ENCODE assay signal across 12 cellular contexts in the genomic region with DNA sequence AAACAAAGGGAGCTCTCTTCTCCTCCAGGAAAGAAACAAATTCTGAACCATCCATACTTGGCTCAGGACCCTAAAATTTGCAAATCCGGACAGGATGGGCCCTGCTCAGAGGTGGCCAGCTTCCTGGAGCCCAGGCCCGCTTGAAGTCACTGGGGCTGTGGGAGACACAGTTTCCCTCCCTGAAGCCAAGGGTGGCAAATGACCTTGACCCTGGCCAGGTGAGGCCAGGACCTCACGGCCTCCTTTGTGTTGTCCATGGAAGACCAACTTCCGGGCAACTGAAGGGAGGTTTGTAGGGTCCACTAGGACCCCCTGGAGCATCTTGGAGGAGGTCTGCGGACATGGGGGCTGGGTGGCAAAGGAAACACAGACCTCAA. TPM values are rescaled to one million over a fixed set of nuclear protein-coding genes. Genes with fewer than 3 reads are reported as not detected.
A peak's percentile ranks its signal among the peaks of the same experiment; 100 is the strongest.
DNase-seq lines count a peak whose midpoint lies in the region; ATAC-seq, FAIRE-seq and TF ChIP-seq lines count a peak whose summit lies in the region.
"Had no signal": no experiment of that assay in that cellular context is flagged by ENCODE, and none has a peak within 500 bp of the region (broad histone marks: within the 10 kb centered on the region; RNA-seq: fewer than 3 reads in every experiment).

No MANE protein-coding gene starts in this region.

- no peak overlapping the region for H3K27ac Mint-ChIP-seq in stimulated activated naive CD8-positive, alpha-beta T cell treated with anti-CD3 and anti-CD28 coated beads, Interleukin-15, Interleukin-2, amounts not matched to agents 100 ng/mL and 50 ng/mL, for 24 hours
- peak overlapping the region; percentile 95 to 98 (median 95) for H3K27ac Mint-ChIP-seq in nephron

- no peaks in the 10 kb centered on the region for H3K36me3 ChIP-seq in K562 (ENCODE audit: control insufficient read depth, insufficient read depth, low read length)
- H3K36me3 ChIP-seq: sigmoid colon had no signal

- H3K9me3 ChIP-seq in K562 (replicated peaks; ENCODE audit: control insufficient read depth, insufficient read depth, low read depth, low read length), result no peaks in the 10 kb centered on the region
- H3K9me3 ChIP-seq: sigmoid colon had no signal

- H2AFZ ChIP-seq in K562 (ENCODE audit: low read depth, low read length), result no peak overlapping the region

- peak overlapping the region in 1 of 2 experiments; percentile 14; a peak in 1 of 4 replicates for H3K9ac ChIP-seq in K562 (ENCODE audit: insufficient read depth in 1 of 2, low read depth in 2 of 2, low read length in 2 of 2)

- no peak for FAIRE-seq in K562 (lab: Jason Lieb, UNC)

- intact Hi-C loops in K562 (cut with micrococcal nuclease), result loop anchor here (5.0 kb wide), 1 partner anchor 465 kb away; no protein-coding TSS in a partner anchor

- H3K4me1 ChIP-seq in K562 (replicated peaks in 1 of 2; ENCODE audit: control insufficient read depth in 2 of 2, insufficient read depth in 2 of 2, low read length in 2 of 2), result peaks cover 21 to 63% of the 10 kb centered on the region in 2 experiments

- no peaks in the 10 kb centered on the region for H3K9me1 ChIP-seq in K562 (ENCODE audit: control insufficient read depth, insufficient read depth, low read length)

- H4K20me1 ChIP-seq in K562 (replicated peaks; ENCODE audit: control insufficient read depth, insufficient read depth, low read length), result no peaks in the 10 kb centered on the region

- CTCF ChIA-PET in K562 (lab: Yijun Ruan, JAX; ENCODE audit: low intra/inter-chr PET ratio), result no interaction called here

- peak overlapping the region; percentile 32 for H3K4me3 Mint-ChIP-seq in stimulated activated naive CD8-positive, alpha-beta T cell treated with anti-CD3 and anti-CD28 coated beads, Interleukin-15, Interleukin-2, amounts not matched to agents 100 ng/mL and 50 ng/mL, for 24 hours
- H3K4me3 Mint-ChIP-seq in nephron, result no peak overlapping the region

- H3K4me2 ChIP-seq in K562 (ENCODE audit: insufficient read depth, low read length), result no peak overlapping the region

- no peaks in the 10 kb centered on the region for H3K36me3 Mint-ChIP-seq in stimulated activated naive CD8-positive, alpha-beta T cell treated with anti-CD3 and anti-CD28 coated beads, Interleukin-15, Interleukin-2, amounts not matched to agents 100 ng/mL and 50 ng/mL, for 24 hours (ENCODE audit: low read depth)
- no peaks in the 10 kb centered on the region for H3K36me3 Mint-ChIP-seq in nephron (ENCODE audit: low read depth)

- no peak overlapping the region for H3K27ac ChIP-seq in K562 (ENCODE audit: extremely low read depth, low read depth, low read length)

- DNase-seq in stimulated activated naive CD8-positive, alpha-beta T cell treated with anti-CD3 and anti-CD28 coated beads, Interleukin-15, Interleukin-2, amounts not matched to agents 100 U/mL and 50 U/mL, for 24 hours, result no peak
- DNase-seq in K562 (ENCODE audit: extremely low read depth in 1 of 4, low spot score in 3 of 4), result no peak
- DNase-seq: NCI-H2081, sigmoid colon had no signal

- no peak for ATAC-seq in stimulated activated naive CD8-positive, alpha-beta T cell treated with anti-CD3 and anti-CD28 coated beads, Interleukin-15, Interleukin-2, amounts not matched to agents 100 U/mL and 50 U/mL, for 24 hours
- ATAC-seq in K562 (no peak), GM19035 (IDR thresholded peaks at IDR 0.05; ENCODE audit: unreplicated experiment) (no peak), GM19328 (IDR thresholded peaks at IDR 0.05; ENCODE audit: unreplicated experiment) (no peak), GM21717 (IDR thresholded peaks at IDR 0.05; ENCODE audit: unreplicated experiment) (no peak), HG02588 (IDR thresholded peaks at IDR 0.05; ENCODE audit: unreplicated experiment) (no peak)

- TF ChIP-seq EP300 in K562 (IDR thresholded peaks at IDR 0.05; ENCODE audit: low read length), result no peak

- H3K9me3 Mint-ChIP-seq in stimulated activated naive CD8-positive, alpha-beta T cell treated with anti-CD3 and anti-CD28 coated beads, Interleukin-15, Interleukin-2, amounts not matched to agents 100 ng/mL and 50 ng/mL, for 24 hours, result no peaks in the 10 kb centered on the region
- no peaks in the 10 kb centered on the region for H3K9me3 Mint-ChIP-seq in nephron

- TF ChIP-seq POLR2A in K562 (conservative IDR thresholded peaks at IDR 0.05), result no peak

- H3K27me3 Mint-ChIP-seq in stimulated activated naive CD8-positive, alpha-beta T cell treated with anti-CD3 and anti-CD28 coated beads, Interleukin-15, Interleukin-2, amounts not matched to agents 100 ng/mL and 50 ng/mL, for 24 hours, result no peaks in the 10 kb centered on the region
- H3K27me3 Mint-ChIP-seq in nephron (ENCODE audit: low read depth), result no peaks in the 10 kb centered on the region

- H3K4me3 ChIP-seq in K562, result no peak overlapping the region
- H3K4me3 ChIP-seq: sigmoid colon had no signal

- WGBS in K562 (ENCODE audit: insufficient coverage, low coverage, missing lambda C conversion rate), result 78% methylated on average over 5 of the region's 5 CpGs

- TF ChIP-seq CTCF in K562 (IDR thresholded peaks at IDR 0.05 in 2 of 3, conservative IDR thresholded peaks at IDR 0.05 in 1 of 3; ENCODE audit: insufficient read depth in 2 of 3, low read depth in 1 of 3, low read length in 3 of 3), result no peak
- TF ChIP-seq CTCF in nephron (IDR thresholded peaks at IDR 0.05; ENCODE audit: unreplicated experiment in 3 of 3), result no peak

- peaks cover 38% of the 10 kb centered on the region for H3K4me1 Mint-ChIP-seq in stimulated activated naive CD8-positive, alpha-beta T cell treated with anti-CD3 and anti-CD28 coated beads, Interleukin-15, Interleukin-2, amounts not matched to agents 100 ng/mL and 50 ng/mL, for 24 hours (ENCODE audit: low read depth)
- peaks cover 34% of the 10 kb centered on the region for H3K4me1 Mint-ChIP-seq in nephron

- TF ChIP-seq RAD21 in K562 (CRISPR knock-in tag; conservative IDR thresholded peaks at IDR 0.05 in 1 of 2, IDR thresholded peaks at IDR 0.05 in 1 of 2), result no peak

- in situ Hi-C loops in K562 (cut with MboI), result loop anchor here (5.0 kb wide), 1 partner anchor 190 kb away; a partner anchor contains a TSS

- POLR2A ChIA-PET in K562 (lab: Yijun Ruan, JAX), result interaction anchor here (1.0 kb wide), 1 partner anchor 20 kb away, joined by 4 read pairs; no protein-coding TSS in a partner anchor

- no peaks in the 10 kb centered on the region; a peak in 1 of 5 replicates for H3K27me3 ChIP-seq in K562 (ENCODE audit: control insufficient read depth in 2 of 2, insufficient read depth in 2 of 2, low read length in 2 of 2)
- H3K27me3 ChIP-seq: sigmoid colon had no signal

- no peaks in the 10 kb centered on the region for H3K79me2 ChIP-seq in K562 (ENCODE audit: control insufficient read depth, insufficient read depth, low read length)

- BruUV-seq in K562 (replicated peaks; lab: Mats Ljungman, UMichigan), result no TSS peak

RNA-seq across cellular contexts. Expression of a gene that starts 5.5 kb away (rescaled TPM):
- total RNA-seq in K562 (2011; cell fraction: chromatin; rRNA removed; ENCODE audit: low replicate concordance), result not detected in 2 replicates
- total RNA-seq in K562 (2011; cell fraction: nucleolus; rRNA removed), result not detected in 2 replicates
- not detected in 2 replicates for total RNA-seq in K562 (2011; cell fraction: nucleoplasm; rRNA removed)
- total RNA-seq in K562 (2014; rRNA removed) (not detected in 2 replicates), K562 (2014; rRNA removed; fragmentation: Illumina TruSeq; extraction: Trizol) (not detected in 2 replicates), K562 (2015; rRNA removed; fragmentation: Illumina TruSeq; extraction: Trizol) (not detected in 2 replicates), K562 (2021) (not detected in 2 replicates)
- polyA plus RNA-seq in K562 (2011; rRNA removed) (not detected in 2 replicates), K562 (2014; fragmentation: Illumina TruSeq; extraction: Trizol) (not detected in 2 replicates), K562 (2014; fragmentation: Nextera tagmentation; extraction: Ambion mirVana) (not detected), K562 (2014; rRNA removed) (not detected in 2 replicates)
- not detected in 2 replicates for polyA plus RNA-seq in K562 (2011; cell fraction: cytosol; rRNA removed)
- not detected in 2 replicates for polyA plus RNA-seq in K562 (2011; cell fraction: nucleus; rRNA removed)
- not detected in 2 replicates for polyA plus RNA-seq in K562 (2012)
- polyA minus RNA-seq in K562 (2011; rRNA and poly(A)+ RNA removed), result not detected in 2 replicates
- not detected in 2 replicates for polyA minus RNA-seq in K562 (2011; cell fraction: cytosol; rRNA and poly(A)+ RNA removed)
- polyA minus RNA-seq in K562 (2011; cell fraction: nucleus; rRNA and poly(A)+ RNA removed), result not detected in 2 replicates
- total RNA-seq: epithelial cell of proximal tubule, LHCN-M2, sigmoid colon had no signal

RNA-seq across cellular contexts. Expression of a gene that starts 23.5 kb away (rescaled TPM):
- 4.2 and 15.2 TPM in 2 replicates for total RNA-seq in K562 (2011; cell fraction: chromatin; rRNA removed; ENCODE audit: low replicate concordance)
- total RNA-seq in K562 (2011; cell fraction: nucleolus; rRNA removed), result 11.3 and 15.2 TPM in 2 replicates
- 7.3 TPM in 2 replicates for total RNA-seq in K562 (2011; cell fraction: nucleoplasm; rRNA removed)
- total RNA-seq in K562 (2014; rRNA removed), result 3.6 and 4.2 TPM in 2 replicates
- 1.9 and 2.4 TPM in 2 replicates for total RNA-seq in K562 (2014; rRNA removed; fragmentation: Illumina TruSeq; extraction: Trizol)
- 4.6 and 6.0 TPM in 2 replicates for total RNA-seq in K562 (2015; rRNA removed; fragmentation: Illumina TruSeq; extraction: Trizol)
- 5.9 and 6.1 TPM in 2 replicates for total RNA-seq in K562 (2021)
- polyA plus RNA-seq in K562 (2011; rRNA removed), result 3.0 and 5.5 TPM in 2 replicates
- 5.1 and 5.3 TPM in 2 replicates for polyA plus RNA-seq in K562 (2011; cell fraction: cytosol; rRNA removed)
- polyA plus RNA-seq in K562 (2011; cell fraction: nucleus; rRNA removed), result 13.5 and 15.3 TPM in 2 replicates
- polyA plus RNA-seq in K562 (2012), result 4.7 and 8.9 TPM in 2 replicates
- polyA plus RNA-seq in K562 (2014; fragmentation: Illumina TruSeq; extraction: Trizol), result 4.6 and 4.8 TPM in 2 replicates
- polyA plus RNA-seq in K562 (2014; fragmentation: Nextera tagmentation; extraction: Ambion mirVana), result under 1 TPM; 0.75 to 0.88 TPM
- polyA plus RNA-seq in K562 (2014; rRNA removed), result 4.5 and 6.0 TPM in 2 replicates
- polyA minus RNA-seq in K562 (2011; rRNA and poly(A)+ RNA removed), result 1.4 and 1.6 TPM in 2 replicates
- 1.4 and 4.5 TPM in 2 replicates for polyA minus RNA-seq in K562 (2011; cell fraction: cytosol; rRNA and poly(A)+ RNA removed)
- polyA minus RNA-seq in K562 (2011; cell fraction: nucleus; rRNA and poly(A)+ RNA removed), result 4.6 and 7.6 TPM in 2 replicates

RNA-seq across cellular contexts. Expression of a gene that starts 23.6 kb away (rescaled TPM):
- total RNA-seq in K562 (2011; cell fraction: chromatin; rRNA removed; ENCODE audit: low replicate concordance), result 61.5 and 146 TPM in 2 replicates
- 72.1 and 79.4 TPM in 2 replicates for total RNA-seq in K562 (2011; cell fraction: nucleolus; rRNA removed)
- total RNA-seq in K562 (2011; cell fraction: nucleoplasm; rRNA removed), result 61.5 and 70.7 TPM in 2 replicates
- total RNA-seq in K562 (2014; rRNA removed) (17.9 and 18.8 TPM in 2 replicates), K562 (2014; rRNA removed; fragmentation: Illumina TruSeq; extraction: Trizol) (5.8 and 7.7 TPM in 2 replicates), K562 (2015; rRNA removed; fragmentation: Illumina TruSeq; extraction: Trizol) (12.0 and 12.9 TPM in 2 replicates), K562 (2021) (28.4 and 31.0 TPM in 2 replicates)
- polyA plus RNA-seq in K562 (2011; rRNA removed) (10.1 and 25.5 TPM in 2 replicates), K562 (2014; fragmentation: Illumina TruSeq; extraction: Trizol) (15.6 and 21.2 TPM in 2 replicates), K562 (2014; fragmentation: Nextera tagmentation; extraction: Ambion mirVana) (under 1 TPM; 0.32 to 0.42 TPM), K562 (2014; rRNA removed) (26.7 and 27.1 TPM in 2 replicates)
- 8.9 and 11.7 TPM in 2 replicates for polyA plus RNA-seq in K562 (2011; cell fraction: cytosol; rRNA removed)
- 67.6 and 73.2 TPM in 2 replicates for polyA plus RNA-seq in K562 (2011; cell fraction: nucleus; rRNA removed)
- 17.9 and 39.2 TPM in 2 replicates for polyA plus RNA-seq in K562 (2012)
- polyA minus RNA-seq in K562 (2011; rRNA and poly(A)+ RNA removed), result 8.3 and 8.9 TPM in 2 replicates
- polyA minus RNA-seq in K562 (2011; cell fraction: cytosol; rRNA and poly(A)+ RNA removed), result 9.0 and 11.1 TPM in 2 replicates
- polyA minus RNA-seq in K562 (2011; cell fraction: nucleus; rRNA and poly(A)+ RNA removed), result 15.9 and 19.3 TPM in 2 replicates

RNA-seq across cellular contexts. Expression of a gene that starts 55.8 kb away (rescaled TPM):
- total RNA-seq in K562 (2011; cell fraction: chromatin; rRNA removed; ENCODE audit: low replicate concordance), result 0.14 and 2.1 TPM in 2 replicates
- 0.53 and 1.2 TPM in 2 replicates for total RNA-seq in K562 (2011; cell fraction: nucleolus; rRNA removed)
- 0.29 and 2.3 TPM in 2 replicates for total RNA-seq in K562 (2011; cell fraction: nucleoplasm; rRNA removed)
- total RNA-seq in K562 (2014; rRNA removed) (0.12 TPM in 1 of 2 replicates, not detected in the other), K562 (2014; rRNA removed; fragmentation: Illumina TruSeq; extraction: Trizol) (not detected in 2 replicates), K562 (2015; rRNA removed; fragmentation: Illumina TruSeq; extraction: Trizol) (0.25 and 0.34 TPM in 2 replicates), K562 (2021) (0.40 and 0.47 TPM in 2 replicates)
- polyA plus RNA-seq in K562 (2011; rRNA removed) (0.18 and 0.46 TPM in 2 replicates), K562 (2014; fragmentation: Illumina TruSeq; extraction: Trizol) (0.22 and 0.42 TPM in 2 replicates), K562 (2014; fragmentation: Nextera tagmentation; extraction: Ambion mirVana) (under 1 TPM in 1 of 2 experiments, not detected in 1; 0.24 TPM), K562 (2014; rRNA removed) (0.21 TPM in 1 of 2 replicates, not detected in the other)
- polyA plus RNA-seq in K562 (2011; cell fraction: cytosol; rRNA removed), result 0.55 and 0.91 TPM in 2 replicates
- polyA plus RNA-seq in K562 (2011; cell fraction: nucleus; rRNA removed), result 0.18 and 0.60 TPM in 2 replicates
- polyA plus RNA-seq in K562 (2012), result 0.82 and 1.8 TPM in 2 replicates
- polyA minus RNA-seq in K562 (2011; rRNA and poly(A)+ RNA removed), result 0.42 TPM in 1 of 2 replicates, not detected in the other
- polyA minus RNA-seq in K562 (2011; cell fraction: cytosol; rRNA and poly(A)+ RNA removed), result not detected in 2 replicates
- polyA minus RNA-seq in K562 (2011; cell fraction: nucleus; rRNA and poly(A)+ RNA removed), result 0.13 and 0.67 TPM in 2 replicates
- total RNA-seq: sigmoid colon had no signal
